In genomic region chr15:64500695-64501395, GRCh38 we compare ENCODE assay signal across 21 cellular contexts. TPM values are rescaled to one million over a fixed set of nuclear protein-coding genes. Genes with fewer than 3 reads are reported as not detected.
DNase-seq lines count a peak whose midpoint lies in the region; ATAC-seq, FAIRE-seq and TF ChIP-seq lines count a peak whose summit lies in the region.
"Had no signal": no experiment of that assay in that cellular context is flagged by ENCODE, and none has a peak within 500 bp of the region (broad histone marks: within the 10 kb centered on the region; RNA-seq: fewer than 3 reads in every experiment).

No MANE protein-coding gene starts in this region.

- peak; percentile 42 for FAIRE-seq in urothelium cell line (lab: Jason Lieb, UNC)
- no peak for FAIRE-seq in GM12891 (lab: Jason Lieb, UNC)

- H3K4me1 ChIP-seq in breast epithelium: peaks cover 7 to 10% of the 10 kb centered on the region in 2 donors
- H3K4me1 ChIP-seq: foreskin keratinocyte had no signal

- H3K4me1 Mint-ChIP-seq in MCF 10A (ENCODE audit: insufficient read depth, unreplicated experiment) (peaks cover 7% of the 10 kb centered on the region), T-helper 17 cell (peaks cover 69% of the 10 kb centered on the region), glutamatergic neuron (ENCODE audit: low read depth, unreplicated experiment) (peaks cover 60% of the 10 kb centered on the region)

- H3K9me3 ChIP-seq in breast epithelium: no peaks in the 10 kb centered on the region
- no peaks in the 10 kb centered on the region for H3K9me3 ChIP-seq in T-helper 17 cell (ENCODE audit: control insufficient read depth, low read length, poor library complexity, severe bottlenecking)
- H3K9me3 ChIP-seq: colonic mucosa, right lobe of liver, stomach, vagina had no signal

- CTCF ChIA-PET in MCF 10A (lab: Yijun Ruan, JAX): interaction anchor here (0.6 kb wide), 1 partner anchor 20 kb away, joined by 4 read pairs; no protein-coding TSS in a partner anchor

- no peak overlapping the region for H3K27ac ChIP-seq in breast epithelium
- H3K27ac ChIP-seq: colonic mucosa, foreskin keratinocyte, right lobe of liver, vagina had no signal

- ATAC-seq in T-helper 17 cell: no peak
- ATAC-seq: foreskin keratinocyte had no signal

- intact Hi-C loops in MCF 10A (cut with micrococcal nuclease): no loop called here
- intact Hi-C loops in breast epithelium (cut with DNase I; ENCODE audit: low total_unique reads): no loop called here

- no peaks in the 10 kb centered on the region for H3K27me3 ChIP-seq in breast epithelium
- H3K27me3 ChIP-seq: colonic mucosa, foreskin keratinocyte, right lobe of liver, stomach, vagina had no signal

- H3K36me3 ChIP-seq in breast epithelium: no peaks in the 10 kb centered on the region
- H3K36me3 ChIP-seq: colonic mucosa had no signal

- no TSS peak for BruUV-seq in MCF 10A (replicated peaks; lab: Mats Ljungman, UMichigan)

- H3K36me3 Mint-ChIP-seq in MCF 10A (ENCODE audit: insufficient read depth, unreplicated experiment) (peaks cover 20% of the 10 kb centered on the region), T-helper 17 cell (ENCODE audit: low read depth) (peaks cover 4% of the 10 kb centered on the region), glutamatergic neuron (ENCODE audit: unreplicated experiment) (peaks cover 3% of the 10 kb centered on the region)

- no peak overlapping the region for H3K4me3 ChIP-seq in breast epithelium
- H3K4me3 ChIP-seq: colonic mucosa, right lobe of liver, stomach, vagina had no signal

- POLR2A ChIA-PET in MCF 10A (lab: Yijun Ruan, JAX): interaction anchor here (0.9 to 1.2 kb wide), 3 partner anchors 119 to 159 kb away, joined by 3 to 4 read pairs (median 3); no protein-coding TSS in a partner anchor

- H3K9me3 Mint-ChIP-seq in MCF 10A (ENCODE audit: unreplicated experiment) (no peaks in the 10 kb centered on the region), glutamatergic neuron (ENCODE audit: unreplicated experiment) (peaks cover 11% of the 10 kb centered on the region)

- H3K4me3 Mint-ChIP-seq in MCF 10A (ENCODE audit: unreplicated experiment) (no peak overlapping the region), T-helper 17 cell (no peak overlapping the region), glutamatergic neuron (ENCODE audit: unreplicated experiment) (peak overlapping the region; percentile 70)

- H3K27ac Mint-ChIP-seq in MCF 10A (ENCODE audit: low read depth, unreplicated experiment): peak overlapping the region; percentile 25
- peak overlapping the region; percentile 94 for H3K27ac Mint-ChIP-seq in T-helper 17 cell
- H3K27ac Mint-ChIP-seq in glutamatergic neuron (ENCODE audit: unreplicated experiment): peak overlapping the region; percentile 97

- DNase-seq in MCF 10A (ENCODE audit: unreplicated experiment) (no peak), breast epithelium (ENCODE audit: low spot score in 2 of 2) (no peak), T-helper 17 cell (no peak), glutamatergic neuron (no peak), urothelium cell line (ENCODE audit: low spot score) (no peak), NCI-H2196 treated with DMSO at 0.1 percent for 48 hours (lab: John Stamatoyannopoulos, UW; ENCODE audit: unreplicated experiment) (no peak), GM12891 (ENCODE audit: insufficient read length, low spot score) (no peak)
- no peak for DNase-seq in stimulated activated CD4-positive, alpha-beta T cell treated with anti-CD3 and anti-CD28 coated beads, Interleukin-4, amount 100 ng/mL, for 4 hours
- DNase-seq: activated effector memory CD4-positive, alpha-beta T cell treated with Interleukin-2 at 50 U/mL for 16 hours; aorta; colonic mucosa; EL; foreskin keratinocyte; midbrain; MM.1S; NCI-H187; occipital lobe; right lobe of liver; stomach; SW 1271 had no signal

- TF ChIP-seq CTCF in MCF 10A (IDR thresholded peaks at IDR 0.05; ENCODE audit: unreplicated experiment) (no peak), breast epithelium (IDR thresholded peaks at IDR 0.05) (no peak), glutamatergic neuron (IDR thresholded peaks at IDR 0.05; ENCODE audit: partially characterized antibody, unreplicated experiment) (no peak)

- TF ChIP-seq POLR2A in breast epithelium (IDR thresholded peaks at IDR 0.05) (no peak), GM12891 (IDR thresholded peaks at IDR 0.05; ENCODE audit: low read depth, low read length) (no peak)

- no peaks in the 10 kb centered on the region for H3K27me3 Mint-ChIP-seq in MCF 10A (ENCODE audit: insufficient read depth, unreplicated experiment)
- H3K27me3 Mint-ChIP-seq in T-helper 17 cell: no peaks in the 10 kb centered on the region
- peaks cover 6% of the 10 kb centered on the region for H3K27me3 Mint-ChIP-seq in glutamatergic neuron (ENCODE audit: unreplicated experiment)

TF ChIP-seq in GM12891, 5 proteins besides CTCF, POLR2A, EP300 and RAD21:
- TF ChIP-seq TAF1 (IDR thresholded peaks at IDR 0.05; ENCODE audit: low read depth, low read length): no peak
- no peak for TF ChIP-seq PAX5 (IDR thresholded peaks at IDR 0.05; ENCODE audit: insufficient read depth, low read length, severe bottlenecking)
- TF ChIP-seq POLR2AphosphoS5 (IDR thresholded peaks at IDR 0.05; ENCODE audit: low read depth, low read length): no peak
- no peak for TF ChIP-seq SPI1 (IDR thresholded peaks at IDR 0.05; ENCODE audit: low read depth, low read length)
- no peak for TF ChIP-seq POU2F2 (IDR thresholded peaks at IDR 0.05; ENCODE audit: low read depth, low read length)

RNA-seq across cellular contexts. Expression of gene ZNF609, which starts 40.5 kb away (rescaled TPM):
- total RNA-seq in MCF 10A (2022): 45.0 and 49.0 TPM in 2 replicates
- total RNA-seq in breast epithelium: 10 to 100 TPM; 22.9 to 32.1 (median 29.2) TPM
- total RNA-seq in T-helper 17 cell: 10 to 100 TPM; 37.6 to 43.2 TPM
- total RNA-seq in glutamatergic neuron (ENCODE audit: unreplicated experiment): 80.5 TPM
- polyA plus RNA-seq in GM12891 (2012; ENCODE audit: low read depth, missing spikeins): 11.0 TPM

Comparison
In these comparisons a context has a peak if more than half of its experiments do, and no peak if none do; other contexts are left out.
1. H3K27ac Mint-ChIP-seq: peak in every context shown above with its lines; median percentile 97 in glutamatergic neuron; 94 in T-helper 17 cell; 25 in MCF 10A.